In the genomic region with DNA sequence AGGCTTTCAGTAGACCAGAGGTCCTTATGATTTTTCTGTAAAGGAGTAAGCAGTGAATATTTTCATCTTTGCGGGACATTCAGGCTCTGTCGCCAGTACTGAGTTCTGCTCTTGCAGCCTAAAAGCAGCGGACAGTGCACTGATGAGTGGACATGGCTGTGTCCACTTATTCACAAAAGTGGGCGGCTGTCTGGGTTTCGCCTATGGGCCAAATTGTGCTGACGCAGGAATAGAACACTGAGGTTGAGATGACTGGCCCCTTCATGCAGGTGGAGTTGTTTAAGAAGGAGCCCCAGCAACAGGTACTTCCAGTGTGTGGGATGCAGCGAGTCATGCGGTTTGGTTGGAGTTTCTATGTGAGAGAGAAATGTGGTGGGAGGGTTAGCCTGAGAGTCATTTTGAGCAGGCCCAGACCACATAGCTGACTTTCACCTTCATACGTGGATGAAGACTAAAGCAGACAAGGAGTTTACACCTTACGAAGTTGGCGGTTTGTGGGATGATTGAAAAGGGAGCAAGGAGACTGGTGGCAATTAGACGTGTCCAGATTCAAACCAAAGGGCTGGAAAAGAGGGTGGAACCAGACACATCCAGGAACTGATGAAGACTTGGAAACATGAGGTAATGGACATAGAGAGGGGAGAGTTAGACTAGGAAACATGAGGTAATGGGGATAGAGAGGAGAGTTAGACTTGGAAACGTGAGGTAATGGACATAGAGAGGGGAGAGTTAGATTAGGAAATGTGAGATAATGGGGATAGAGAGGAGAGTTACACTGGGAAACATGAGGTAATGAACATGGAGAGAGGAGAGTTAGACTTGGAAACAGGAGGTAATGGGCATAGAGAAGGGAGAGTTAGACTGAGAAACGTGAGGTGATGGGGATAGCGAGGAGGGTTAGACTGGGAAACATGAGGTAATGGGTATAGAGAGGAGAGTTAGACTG, we compare ENCODE assay signal across 11 cellular contexts. TPM values are rescaled to one million over a fixed set of nuclear protein-coding genes. Genes with fewer than 3 reads are reported as not detected.
DNase-seq lines count a peak whose midpoint lies in the region; ATAC-seq and TF ChIP-seq lines count a peak whose summit lies in the region.
"Had no signal": no experiment of that assay in that cellular context is flagged by ENCODE, and none has a peak within 500 bp of the region (broad histone marks: within the 10 kb centered on the region; RNA-seq: fewer than 3 reads in every experiment).

No MANE protein-coding gene starts in this region.

- peaks cover 34% of the 10 kb centered on the region for H3K36me3 Mint-ChIP-seq in activated T-helper 2 cell treated with anti-CD3 and anti-CD28 coated beads, Interferon-gamma antibody, Interleukin-2, Interleukin-4, amounts not matched to agents 10 μg/mL and 5 μg/mL and 100 μg/mL, durations not matched to agents 14 hours and 24 hours and 36 hours (ENCODE audit: low read depth)
- peaks cover 23% of the 10 kb centered on the region for H3K36me3 Mint-ChIP-seq in neural progenitor cell

- no peak overlapping the region for H3K4me3 Mint-ChIP-seq in activated T-helper 2 cell treated with anti-CD3 and anti-CD28 coated beads, Interferon-gamma antibody, Interleukin-2, Interleukin-4, amounts not matched to agents 10 μg/mL and 5 μg/mL and 100 μg/mL, durations not matched to agents 14 hours and 24 hours and 36 hours (ENCODE audit: low read depth)
- no peak overlapping the region for H3K4me3 Mint-ChIP-seq in neural progenitor cell
- H3K4me3 Mint-ChIP-seq: brain; CD8-positive, alpha-beta T cell had no signal

- DNase-seq in activated T-helper 2 cell treated with anti-CD3 and anti-CD28 coated beads, Interferon-gamma antibody, Interleukin-2, Interleukin-4, amounts not matched to agents 10 μg/mL and 5 μg/mL and 100 μg/mL, durations not matched to agents 14 hours and 24 hours and 36 hours (ENCODE audit: low spot score) = peak; percentile 15
- peak; percentile 39 to 40 for DNase-seq in stimulated activated CD4-positive, alpha-beta T cell treated with anti-CD3 and anti-CD28 coated beads, Interleukin-4, amount 100 ng/mL, for 4 hours
- DNase-seq in neural progenitor cell (ENCODE audit: low spot score) (no peak), dorsolateral prefrontal cortex (no peak), pons (ENCODE audit: low spot score) (no peak), NCI-H524 (lab: John Stamatoyannopoulos, UW) (no peak)
- DNase-seq: CD8-positive, alpha-beta T cell; thyroid gland had no signal

- H3K27ac ChIP-seq in neural progenitor cell (no peak overlapping the region), dorsolateral prefrontal cortex (no peak overlapping the region)
- H3K27ac ChIP-seq: thyroid gland had no signal

- H3K4me2 ChIP-seq in neural progenitor cell = no peak overlapping the region

- no peak overlapping the region for H3K4me3 ChIP-seq in neural progenitor cell
- no peak overlapping the region for H3K4me3 ChIP-seq in dorsolateral prefrontal cortex
- H3K4me3 ChIP-seq: thyroid gland had no signal

- no peaks in the 10 kb centered on the region for H3F3A ChIP-seq in neural progenitor cell (ENCODE audit: low read depth)

- H3K27me3 ChIP-seq in neural progenitor cell (no peaks in the 10 kb centered on the region), dorsolateral prefrontal cortex (no peaks in the 10 kb centered on the region)
- H3K27me3 ChIP-seq: thyroid gland had no signal

- TF ChIP-seq CTCF in neural progenitor cell (IDR thresholded peaks at IDR 0.05) (no peak), dorsolateral prefrontal cortex (IDR thresholded peaks at IDR 0.05 in 54 of 56, conservative IDR thresholded peaks at IDR 0.05 in 2 of 56; ENCODE audit: low read depth in 1 of 56, partially characterized antibody in 56 of 56) (no peak)

- no peak overlapping the region for H2AFZ ChIP-seq in neural progenitor cell (replicated peaks)

- H3K9me3 ChIP-seq in neural progenitor cell (ENCODE audit: low read depth) = no peaks in the 10 kb centered on the region
- H3K9me3 ChIP-seq: thyroid gland had no signal

- no peaks in the 10 kb centered on the region for H3K79me2 ChIP-seq in neural progenitor cell (ENCODE audit: low read depth)

- no peaks in the 10 kb centered on the region for H3K27me3 Mint-ChIP-seq in activated T-helper 2 cell treated with anti-CD3 and anti-CD28 coated beads, Interferon-gamma antibody, Interleukin-2, Interleukin-4, amounts not matched to agents 10 μg/mL and 5 μg/mL and 100 μg/mL, durations not matched to agents 14 hours and 24 hours and 36 hours (ENCODE audit: low read depth)
- no peaks in the 10 kb centered on the region for H3K27me3 Mint-ChIP-seq in neural progenitor cell (ENCODE audit: insufficient read depth, low read depth)
- H3K27me3 Mint-ChIP-seq: brain had no signal

- intact Hi-C loops in activated T-helper 2 cell treated with anti-CD3 and anti-CD28 coated beads, Interferon-gamma antibody, Interleukin-2, Interleukin-4, amounts not matched to agents 10 μg/mL and 5 μg/mL and 100 μg/mL, durations not matched to agents 14 hours and 24 hours and 36 hours (cut with micrococcal nuclease) = loop anchor here (1.0 to 5.0 kb wide), 3 partner anchors 16 to 265 kb away; a partner anchor contains a TSS
- intact Hi-C loops in dorsolateral prefrontal cortex (cut with DNase I) = no loop called here

- H3K27ac Mint-ChIP-seq in activated T-helper 2 cell treated with anti-CD3 and anti-CD28 coated beads, Interferon-gamma antibody, Interleukin-2, Interleukin-4, amounts not matched to agents 10 μg/mL and 5 μg/mL and 100 μg/mL, durations not matched to agents 14 hours and 24 hours and 36 hours = no peak overlapping the region
- H3K27ac Mint-ChIP-seq in neural progenitor cell = no peak overlapping the region
- H3K27ac Mint-ChIP-seq: brain; CD8-positive, alpha-beta T cell had no signal

- H3K9ac ChIP-seq in neural progenitor cell = no peak overlapping the region

- no peaks in the 10 kb centered on the region for H3K36me3 ChIP-seq in neural progenitor cell

- H3K4me1 Mint-ChIP-seq in activated T-helper 2 cell treated with anti-CD3 and anti-CD28 coated beads, Interferon-gamma antibody, Interleukin-2, Interleukin-4, amounts not matched to agents 10 μg/mL and 5 μg/mL and 100 μg/mL, durations not matched to agents 14 hours and 24 hours and 36 hours (ENCODE audit: low read depth) = peaks cover 6% of the 10 kb centered on the region
- no peaks in the 10 kb centered on the region for H3K4me1 Mint-ChIP-seq in neural progenitor cell
- H3K4me1 Mint-ChIP-seq: brain had no signal

- H4K20me1 ChIP-seq in neural progenitor cell (ENCODE audit: low read depth) = no peaks in the 10 kb centered on the region

- no peaks in the 10 kb centered on the region for H3K9me3 Mint-ChIP-seq in activated T-helper 2 cell treated with anti-CD3 and anti-CD28 coated beads, Interferon-gamma antibody, Interleukin-2, Interleukin-4, amounts not matched to agents 10 μg/mL and 5 μg/mL and 100 μg/mL, durations not matched to agents 14 hours and 24 hours and 36 hours
- no peaks in the 10 kb centered on the region for H3K9me3 Mint-ChIP-seq in neural progenitor cell
- H3K9me3 Mint-ChIP-seq: brain; CD8-positive, alpha-beta T cell had no signal

- H3K4me1 ChIP-seq in neural progenitor cell = no peaks in the 10 kb centered on the region
- H3K4me1 ChIP-seq: thyroid gland had no signal

- peak; percentile 52 for ATAC-seq in GM19328 (IDR thresholded peaks at IDR 0.05; ENCODE audit: unreplicated experiment)
- ATAC-seq in HG02885 (IDR thresholded peaks at IDR 0.05; ENCODE audit: poor library complexity, unreplicated experiment) = peak; percentile 98
- ATAC-seq: CD8-positive, alpha-beta T cell had no signal

RNA-seq across cellular contexts. Expression of a gene that starts 38.2 kb away (rescaled TPM):
- total RNA-seq in activated T-helper 2 cell treated with anti-CD3 and anti-CD28 coated beads, Interferon-gamma antibody, Interleukin-2, Interleukin-4, amounts not matched to agents 10 μg/mL and 5 μg/mL and 100 μg/mL, durations not matched to agents 14 hours and 24 hours and 36 hours = 17.0 and 18.9 TPM in 2 replicates
- total RNA-seq in neural progenitor cell (ENCODE audit: low replicate concordance) (11.6 and 14.7 TPM in 2 replicates), dorsolateral prefrontal cortex (100 to 1,000 TPM in 2 of 120 experiments, 10 to 100 TPM in 118; 39.0 to 104 (median 78.6) TPM)

RNA-seq across cellular contexts. Expression of a gene that starts 45.5 kb away (rescaled TPM):
- total RNA-seq in activated T-helper 2 cell treated with anti-CD3 and anti-CD28 coated beads, Interferon-gamma antibody, Interleukin-2, Interleukin-4, amounts not matched to agents 10 μg/mL and 5 μg/mL and 100 μg/mL, durations not matched to agents 14 hours and 24 hours and 36 hours = 80.1 and 89.6 TPM in 2 replicates
- total RNA-seq in neural progenitor cell (ENCODE audit: low replicate concordance) (117 and 168 TPM in 2 replicates), dorsolateral prefrontal cortex (100 to 1,000 TPM in 1 of 120 experiments, 10 to 100 TPM in 119; 35.1 to 115 (median 59.2) TPM)

Comparison
In these comparisons a context has a peak if more than half of its experiments do, and no peak if none do; other contexts are left out.
1. DNase-seq: peak in activated T-helper 2 cell treated with anti-CD3 and anti-CD28 coated beads, Interferon-gamma antibody, Interleukin-2, Interleukin-4, amounts not matched to agents 10 μg/mL and 5 μg/mL and 100 μg/mL, durations not matched to agents 14 hours and 24 hours and 36 hours (single experiment) and stimulated activated CD4-positive, alpha-beta T cell treated with anti-CD3 and anti-CD28 coated beads, Interleukin-4, amount 100 ng/mL, for 4 hours (2 of 2); none in neural progenitor cell (single experiment), dorsolateral prefrontal cortex (0 of 10), pons (single experiment) and NCI-H524 (0 of 2).